13 cellular contexts compared by ENCODE assay signal in genomic region chr12:34398706-34399630, GRCh38.
DNase-seq lines count a peak whose midpoint lies in the region; ATAC-seq and TF ChIP-seq lines count a peak whose summit lies in the region.
"Had no signal": no experiment of that assay in that cellular context is flagged by ENCODE, and none has a peak within 500 bp of the region (broad histone marks: within the 10 kb centered on the region; RNA-seq: fewer than 3 reads in every experiment).

No MANE protein-coding gene starts in this region.

- no peak overlapping the region for H3K4me3 ChIP-seq in left lung
- H3K4me3 ChIP-seq in MG63 = no peak overlapping the region

- H3K36me3 ChIP-seq in left lung (no peaks in the 10 kb centered on the region), MG63 (no peaks in the 10 kb centered on the region)

- ATAC-seq in activated naive CD4-positive, alpha-beta T cell treated with anti-CD3 and anti-CD28 coated beads, Interleukin-2, amount 50 U/mL, for 72 hours = no peak
- no peak for ATAC-seq in left lung
- ATAC-seq: Panc1 had no signal

- H3K9me3 ChIP-seq in left lung = peaks cover 0 to 100% of the 10 kb centered on the region in 2 donors
- no peaks in the 10 kb centered on the region for H3K9me3 ChIP-seq in MG63

- no peaks in the 10 kb centered on the region for H3K27me3 Mint-ChIP-seq in activated naive CD4-positive, alpha-beta T cell treated with anti-CD3 and anti-CD28 coated beads for 36 hours (ENCODE audit: low read depth)
- H3K27me3 Mint-ChIP-seq in type B pancreatic cell = no peaks in the 10 kb centered on the region
- H3K27me3 Mint-ChIP-seq: B cell had no signal

- peak; percentile 0 to 42 for DNase-seq in activated naive CD4-positive, alpha-beta T cell treated with anti-CD3 and anti-CD28 coated beads, Interleukin-2, amount 50 U/mL, for 72 hours (ENCODE audit: low spot score in 2 of 2)
- no peak for DNase-seq in activated naive CD4-positive, alpha-beta T cell treated with anti-CD3 and anti-CD28 coated beads for 36 hours
- DNase-seq in activated T-cell treated with anti-CD3 and anti-CD28 coated beads, Interleukin-2, amount 50 U/mL, for 48 hours = peak; percentile 1 to 5
- peak; percentile 8 to 51 for DNase-seq in left lung
- DNase-seq in type B pancreatic cell (ENCODE audit: extremely low spot score, unreplicated experiment) = peak; percentile 55
- no peak for DNase-seq in NCI-H1105 (lab: John Stamatoyannopoulos, UW)
- no peak for DNase-seq in DMS53 treated with DMSO at 0.1 percent for 48 hours (lab: John Stamatoyannopoulos, UW; ENCODE audit: unreplicated experiment)
- DNase-seq in MG63 = no peak
- DNase-seq: Karpas-422; NCI-H2171; stimulated activated naive CD4-positive, alpha-beta T cell treated with Interleukin-2 at 50 U/mL for 16 hours had no signal

- intact Hi-C loops in activated naive CD4-positive, alpha-beta T cell treated with anti-CD3 and anti-CD28 coated beads for 36 hours (cut with micrococcal nuclease) = no loop called here
- intact Hi-C loops in left lung (cut with DNase I) = no loop called here

- no peak overlapping the region for H3K27ac Mint-ChIP-seq in activated naive CD4-positive, alpha-beta T cell treated with anti-CD3 and anti-CD28 coated beads, Interleukin-2, amount 50 U/mL, for 72 hours
- H3K27ac Mint-ChIP-seq in activated naive CD4-positive, alpha-beta T cell treated with anti-CD3 and anti-CD28 coated beads for 36 hours = no peak overlapping the region
- H3K27ac Mint-ChIP-seq in type B pancreatic cell = no peak overlapping the region
- H3K27ac Mint-ChIP-seq: B cell had no signal

- H3K27me3 ChIP-seq in left lung (no peaks in the 10 kb centered on the region), MG63 (no peaks in the 10 kb centered on the region)

- H3K4me3 Mint-ChIP-seq in activated naive CD4-positive, alpha-beta T cell treated with anti-CD3 and anti-CD28 coated beads for 36 hours = no peak overlapping the region
- no peak overlapping the region for H3K4me3 Mint-ChIP-seq in type B pancreatic cell
- H3K4me3 Mint-ChIP-seq: B cell had no signal

- H3K9me3 Mint-ChIP-seq in activated naive CD4-positive, alpha-beta T cell treated with anti-CD3 and anti-CD28 coated beads, Interleukin-2, amount 50 U/mL, for 72 hours = peaks cover 12 to 45% of the 10 kb centered on the region in 2 donors
- peaks cover 12% of the 10 kb centered on the region for H3K9me3 Mint-ChIP-seq in activated naive CD4-positive, alpha-beta T cell treated with anti-CD3 and anti-CD28 coated beads for 36 hours
- no peaks in the 10 kb centered on the region for H3K9me3 Mint-ChIP-seq in type B pancreatic cell

- no peak overlapping the region for H3K27ac ChIP-seq in left lung

- no peak for TF ChIP-seq CTCF in left lung (IDR thresholded peaks at IDR 0.05)
- TF ChIP-seq CTCF in type B pancreatic cell (conservative IDR thresholded peaks at IDR 0.05) = no peak

- H3K4me1 ChIP-seq in left lung = no peaks in the 10 kb centered on the region

- H3K36me3 Mint-ChIP-seq in activated naive CD4-positive, alpha-beta T cell treated with anti-CD3 and anti-CD28 coated beads, Interleukin-2, amount 50 U/mL, for 72 hours = peaks cover 43 to 61% of the 10 kb centered on the region in 2 donors
- H3K36me3 Mint-ChIP-seq in activated naive CD4-positive, alpha-beta T cell treated with anti-CD3 and anti-CD28 coated beads for 36 hours (ENCODE audit: low read depth) = peaks cover 3% of the 10 kb centered on the region
- H3K36me3 Mint-ChIP-seq in type B pancreatic cell = no peaks in the 10 kb centered on the region

- CTCF ChIA-PET in activated naive CD4-positive, alpha-beta T cell treated with anti-CD3 and anti-CD28 coated beads for 36 hours (lab: Charles Lee) = no interaction called here

- no peaks in the 10 kb centered on the region for H3K4me1 Mint-ChIP-seq in activated naive CD4-positive, alpha-beta T cell treated with anti-CD3 and anti-CD28 coated beads for 36 hours (ENCODE audit: low read depth)
- H3K4me1 Mint-ChIP-seq in type B pancreatic cell (ENCODE audit: unreplicated experiment) = no peaks in the 10 kb centered on the region
- H3K4me1 Mint-ChIP-seq: B cell had no signal

Comparison
In these comparisons a context has a peak if more than half of its experiments do, and no peak if none do; other contexts are left out.
1. DNase-seq: peak in activated naive CD4-positive, alpha-beta T cell treated with anti-CD3 and anti-CD28 coated beads, Interleukin-2, amount 50 U/mL, for 72 hours (2 of 2), activated T-cell treated with anti-CD3 and anti-CD28 coated beads, Interleukin-2, amount 50 U/mL, for 48 hours (2 of 2), left lung (2 of 2) and type B pancreatic cell (single experiment); none in activated naive CD4-positive, alpha-beta T cell treated with anti-CD3 and anti-CD28 coated beads for 36 hours (single experiment), NCI-H1105 (single experiment), DMS53 treated with DMSO at 0.1 percent for 48 hours (single experiment) and MG63 (single experiment).